In genomic region chr4:85761803-85762202, GRCh38 we compare ENCODE assay signal across 12 cellular contexts.
DNase-seq lines count a peak whose midpoint lies in the region; ATAC-seq, FAIRE-seq and TF ChIP-seq lines count a peak whose summit lies in the region.
"Had no signal": no experiment of that assay in that cellular context is flagged by ENCODE, and none has a peak within 500 bp of the region (broad histone marks: within the 10 kb centered on the region; RNA-seq: fewer than 3 reads in every experiment).

No MANE protein-coding gene starts in this region.

- no peak overlapping the region for H3K27ac Mint-ChIP-seq in astrocyte (ENCODE audit: unreplicated experiment)
- H3K27ac Mint-ChIP-seq: activated CD4-positive, alpha-beta T cell treated with anti-CD3 and anti-CD28 coated beads, Interleukin-2, amount 10 ng/mL, durations not matched to agents 7 days and 5 days; B cell had no signal

- H3K4me3 Mint-ChIP-seq in astrocyte (ENCODE audit: unreplicated experiment): no peak overlapping the region
- H3K4me3 Mint-ChIP-seq: activated CD4-positive, alpha-beta T cell treated with anti-CD3 and anti-CD28 coated beads, Interleukin-2, amount 10 ng/mL, durations not matched to agents 7 days and 5 days; B cell had no signal

- H3K4me2 ChIP-seq in astrocyte (ENCODE audit: low read length): peak overlapping the region; percentile 72
- H3K4me2 ChIP-seq in parathyroid adenoma (ENCODE audit: low read length): peak overlapping the region; percentile 2

- H3K9ac ChIP-seq in astrocyte (ENCODE audit: low read length) (no peak overlapping the region), parathyroid adenoma (no peak overlapping the region)

- intact Hi-C loops in Right ventricle myocardium superior (cut with DNase I): no loop called here

- H3K36me3 ChIP-seq in astrocyte (ENCODE audit: insufficient read depth, low read length) (no peaks in the 10 kb centered on the region), parathyroid adenoma (ENCODE audit: control insufficient read depth, insufficient read depth, low read length) (no peaks in the 10 kb centered on the region)

- H3K36me3 Mint-ChIP-seq in astrocyte (ENCODE audit: low read depth, unreplicated experiment): no peaks in the 10 kb centered on the region

- no peaks in the 10 kb centered on the region for H3K4me1 Mint-ChIP-seq in astrocyte (ENCODE audit: low read depth, unreplicated experiment)
- H3K4me1 Mint-ChIP-seq: activated CD4-positive, alpha-beta T cell treated with anti-CD3 and anti-CD28 coated beads, Interleukin-2, amount 10 ng/mL, durations not matched to agents 7 days and 5 days had no signal

- H2AFZ ChIP-seq in astrocyte (ENCODE audit: low read depth, low read length): no peak overlapping the region
- no peak overlapping the region for H2AFZ ChIP-seq in parathyroid adenoma

- H3K79me2 ChIP-seq in astrocyte (ENCODE audit: insufficient read depth, low read length) (no peaks in the 10 kb centered on the region), parathyroid adenoma (no peaks in the 10 kb centered on the region)

- H3K9me3 ChIP-seq in astrocyte (ENCODE audit: insufficient read depth, low read depth, low read length) (no peaks in the 10 kb centered on the region), parathyroid adenoma (ENCODE audit: control insufficient read depth, low read length) (no peaks in the 10 kb centered on the region)

- peaks cover 6% of the 10 kb centered on the region for H3K4me1 ChIP-seq in astrocyte (ENCODE audit: insufficient read depth, low read length)
- no peaks in the 10 kb centered on the region for H3K4me1 ChIP-seq in parathyroid adenoma

- TF ChIP-seq CTCF in AG09319 (IDR thresholded peaks at IDR 0.05; ENCODE audit: low read depth, low read length): no peak
- TF ChIP-seq CTCF in astrocyte (IDR thresholded peaks at IDR 0.05; ENCODE audit: insufficient read depth, low read depth, low read length): no peak
- no peak for TF ChIP-seq CTCF in parathyroid adenoma (IDR thresholded peaks at IDR 0.05)
- no peak for TF ChIP-seq CTCF in omental fat pad (IDR thresholded peaks at IDR 0.05)

- H3K9me3 Mint-ChIP-seq in astrocyte (ENCODE audit: unreplicated experiment): no peaks in the 10 kb centered on the region
- H3K9me3 Mint-ChIP-seq: activated CD4-positive, alpha-beta T cell treated with anti-CD3 and anti-CD28 coated beads, Interleukin-2, amount 10 ng/mL, durations not matched to agents 7 days and 5 days had no signal

- H3K27me3 ChIP-seq in astrocyte (ENCODE audit: insufficient read depth, low read length): no peaks in the 10 kb centered on the region
- no peaks in the 10 kb centered on the region for H3K27me3 ChIP-seq in parathyroid adenoma (ENCODE audit: control insufficient read depth, insufficient read depth, low read length)

- FAIRE-seq in astrocyte (lab: Jason Lieb, UNC): no peak

- no peaks in the 10 kb centered on the region for H3K27me3 Mint-ChIP-seq in astrocyte (ENCODE audit: low read depth, unreplicated experiment)
- H3K27me3 Mint-ChIP-seq: activated CD4-positive, alpha-beta T cell treated with anti-CD3 and anti-CD28 coated beads, Interleukin-2, amount 10 ng/mL, durations not matched to agents 7 days and 5 days; B cell had no signal

- H3K27ac ChIP-seq in astrocyte (ENCODE audit: low read depth, low read length) (no peak overlapping the region), parathyroid adenoma (no peak overlapping the region)

- peak; percentile 70 for DNase-seq in AG09319 (ENCODE audit: extremely low read depth, low read depth)
- peak; percentile 42 for DNase-seq in astrocyte (ENCODE audit: low read depth)
- DNase-seq in Right ventricle myocardium superior: peak; percentile 63
- DNase-seq in omental fat pad (ENCODE audit: low spot score): no peak
- DNase-seq in activated naive CD4-positive, alpha-beta T cell treated with Interleukin-2 at 50 U/mL for 16 hours: no peak
- no peak for DNase-seq in COLO829 (ENCODE audit: low spot score)
- DNase-seq: activated CD4-positive, alpha-beta T cell treated with anti-CD3 and anti-CD28 coated beads, Interleukin-2, amount 10 ng/mL, durations not matched to agents 7 days and 5 days; activated gamma-delta T cell; midbrain had no signal

- H3K4me3 ChIP-seq in astrocyte (ENCODE audit: insufficient read depth, low read depth, low read length): no peak overlapping the region
- no peak overlapping the region for H3K4me3 ChIP-seq in parathyroid adenoma (ENCODE audit: low read depth, low read length)

- no peaks in the 10 kb centered on the region for H4K20me1 ChIP-seq in astrocyte (ENCODE audit: insufficient read depth, low read length)

- ATAC-seq in Right ventricle myocardium superior (ENCODE audit: poor library complexity) (peak; percentile 68), omental fat pad (ENCODE audit: low FRiP score) (no peak), HG02870 (IDR thresholded peaks at IDR 0.05; ENCODE audit: unreplicated experiment) (no peak)

Comparison
In these comparisons a context has a peak if more than half of its experiments do, and no peak if none do; other contexts are left out.
1. DNase-seq: peak in AG09319 (single experiment), astrocyte (single experiment) and Right ventricle myocardium superior (single experiment); none in omental fat pad (single experiment), activated naive CD4-positive, alpha-beta T cell treated with Interleukin-2 at 50 U/mL for 16 hours (single experiment) and COLO829 (single experiment).